ENCODE assay signal across 8 cellular contexts in genomic region chr14:51157012-51157411, GRCh38.
A peak's percentile ranks its signal among the peaks of the same experiment; 100 is the strongest.
DNase-seq lines count a peak whose midpoint lies in the region; ATAC-seq and TF ChIP-seq lines count a peak whose summit lies in the region.

No MANE protein-coding gene starts in this region.

- H3K79me1 ChIP-seq in H9 (ENCODE audit: insufficient read depth, low read depth, low read length, poor library complexity, severe bottlenecking): no peaks in the 10 kb centered on the region

- no peaks in the 10 kb centered on the region for H3F3A ChIP-seq in DOHH2 (ENCODE audit: control insufficient read depth, insufficient read depth)

- H4K20me1 ChIP-seq in DOHH2 (ENCODE audit: control insufficient read depth, insufficient read depth, low read depth, low read length) (no peaks in the 10 kb centered on the region), H9 (ENCODE audit: control insufficient read depth, insufficient read depth, insufficient read length) (no peaks in the 10 kb centered on the region)

- H3K4me1 Mint-ChIP-seq in H9: peaks cover 0 to 2% of the 10 kb centered on the region in 2 experiments; a peak in 2 of 4 replicates
- no peaks in the 10 kb centered on the region for H3K4me1 Mint-ChIP-seq in natural killer cell treated with Interleukin-12 subunit alpha and Interleukin-12 subunit beta and Interleukin-15 and Interleukin-18, amount 100 ng/mL, for 72 hours (ENCODE audit: low read depth in 2 of 2)

- H3K9ac ChIP-seq in H9 (ENCODE audit: extremely low read depth, insufficient read length, low read length): no peak overlapping the region

- DNase-seq in H9 (no peak), NCI-H446 (lab: John Stamatoyannopoulos, UW) (peak; percentile 20 to 42), epithelial cell of proximal tubule (ENCODE audit: low read depth) (no peak), posterior vena cava (ENCODE audit: low spot score) (no peak)
- no peak for DNase-seq in natural killer cell treated with Interleukin-12 subunit alpha and Interleukin-12 subunit beta and Interleukin-15 and Interleukin-18, amount 100 ng/mL, for 72 hours (ENCODE audit: low spot score)
- no peak for DNase-seq in stimulated activated CD4-positive, alpha-beta T cell treated with anti-CD3 and anti-CD28 coated beads, Interleukin-4, amount 100 ng/mL, for 24 hours

- H3K9me3 ChIP-seq in DOHH2 (ENCODE audit: control insufficient read depth, insufficient read depth, low read length) (no peaks in the 10 kb centered on the region), H9 (ENCODE audit: control insufficient read depth, low read depth, low read length) (no peaks in the 10 kb centered on the region)

- TF ChIP-seq CTCF in DOHH2 (IDR thresholded peaks at IDR 0.05; ENCODE audit: low read depth, low read length, poor library complexity, severe bottlenecking) (peak; percentile 67), H9 (conservative IDR thresholded peaks at IDR 0.05) (peak; percentile 74), epithelial cell of proximal tubule (conservative IDR thresholded peaks at IDR 0.05; ENCODE audit: low read depth, low read length) (peak; percentile 80)

- H3K27ac ChIP-seq in DOHH2 (ENCODE audit: low read depth, low read length): no peak overlapping the region
- no peak overlapping the region for H3K27ac ChIP-seq in H9 (ENCODE audit: insufficient read length, low read depth, low read length)

- no peak overlapping the region for H3K4me3 Mint-ChIP-seq in H9
- no peak overlapping the region for H3K4me3 Mint-ChIP-seq in natural killer cell treated with Interleukin-12 subunit alpha and Interleukin-12 subunit beta and Interleukin-15 and Interleukin-18, amount 100 ng/mL, for 72 hours

- no peak overlapping the region for H3K4me3 ChIP-seq in DOHH2 (ENCODE audit: low read length)
- no peak overlapping the region for H3K4me3 ChIP-seq in epithelial cell of proximal tubule (ENCODE audit: low read depth, low read length)

- H3K36me3 ChIP-seq in DOHH2 (ENCODE audit: control insufficient read depth, low read length): no peaks in the 10 kb centered on the region

- no peak overlapping the region for H3T11ph ChIP-seq in H9 (ENCODE audit: low read length)

- H3K23ac ChIP-seq in H9 (ENCODE audit: insufficient read length, low read depth, low read length): no peak overlapping the region

- no peak overlapping the region for H2BK20ac ChIP-seq in H9 (ENCODE audit: low read depth, low read length, poor library complexity, severe bottlenecking)

- H3K27me3 Mint-ChIP-seq in H9 (ENCODE audit: low read depth): no peaks in the 10 kb centered on the region
- no peaks in the 10 kb centered on the region for H3K27me3 Mint-ChIP-seq in natural killer cell treated with Interleukin-12 subunit alpha and Interleukin-12 subunit beta and Interleukin-15 and Interleukin-18, amount 100 ng/mL, for 72 hours

- no peaks in the 10 kb centered on the region for H3K36me3 Mint-ChIP-seq in H9 (ENCODE audit: insufficient read depth in 1 of 3, low read depth in 3 of 3)
- no peaks in the 10 kb centered on the region for H3K36me3 Mint-ChIP-seq in natural killer cell treated with Interleukin-12 subunit alpha and Interleukin-12 subunit beta and Interleukin-15 and Interleukin-18, amount 100 ng/mL, for 72 hours

- H4K91ac ChIP-seq in H9 (ENCODE audit: insufficient read length, low read depth, low read length): no peak overlapping the region

- no peak overlapping the region for H2BK12ac ChIP-seq in H9 (ENCODE audit: insufficient read length, low read depth, low read length)

- H3K18ac ChIP-seq in H9 (ENCODE audit: insufficient read length, low read depth, low read length): no peak overlapping the region

- H3K79me2 ChIP-seq in DOHH2 (ENCODE audit: control insufficient read depth, low read length) (no peaks in the 10 kb centered on the region), H9 (ENCODE audit: insufficient read depth, low read length) (no peaks in the 10 kb centered on the region)

- no peak overlapping the region for H3K14ac ChIP-seq in H9 (ENCODE audit: insufficient read depth, low read length)

- H3K4me1 ChIP-seq in DOHH2 (ENCODE audit: control insufficient read depth, low read length) (peaks cover 18% of the 10 kb centered on the region), H9 (ENCODE audit: insufficient read depth, low read length) (no peaks in the 10 kb centered on the region)

- no peak overlapping the region for H2AFZ ChIP-seq in H9 (ENCODE audit: low read length)

- H2BK120ac ChIP-seq in H9 (ENCODE audit: low read depth, low read length, poor library complexity, severe bottlenecking): no peak overlapping the region

- no peak overlapping the region for H3K4ac ChIP-seq in H9 (ENCODE audit: low read depth, low read length)

- H4K8ac ChIP-seq in H9 (replicated peaks; ENCODE audit: insufficient read length, low read depth, low read length): no peak overlapping the region

- no peak overlapping the region for H2BK5ac ChIP-seq in H9 (ENCODE audit: insufficient read length, low read length)

- intact Hi-C loops in posterior vena cava (cut with DNase I): no loop called here

- no peak overlapping the region for H3K56ac ChIP-seq in H9 (ENCODE audit: insufficient read length, low read depth, low read length)

- H3K4me2 ChIP-seq in DOHH2 (ENCODE audit: low read length) (no peak overlapping the region), H9 (ENCODE audit: insufficient read depth, insufficient read length, low read length) (no peak overlapping the region)

- H3K9me3 Mint-ChIP-seq in H9: 0 out of 5 replicates have a peak, but pooled peaks cover 0 to 3% of the 10 kb centered on the region in 2 experiments
- H3K9me3 Mint-ChIP-seq in natural killer cell treated with Interleukin-12 subunit alpha and Interleukin-12 subunit beta and Interleukin-15 and Interleukin-18, amount 100 ng/mL, for 72 hours: no peaks in the 10 kb centered on the region

- no peak overlapping the region for H4K5ac ChIP-seq in H9 (ENCODE audit: insufficient read length, low read depth, low read length)

- H2AK5ac ChIP-seq in H9 (ENCODE audit: insufficient read length, low read length): no peak overlapping the region

- H3K23me2 ChIP-seq in H9 (ENCODE audit: insufficient read length, low read depth, low read length, poor library complexity, severe bottlenecking): no peaks in the 10 kb centered on the region

- H3K9me2 ChIP-seq in DOHH2 (replicated peaks; ENCODE audit: control insufficient read depth, low read length): no peaks in the 10 kb centered on the region

- no peak for ATAC-seq in natural killer cell treated with Interleukin-12 subunit alpha and Interleukin-12 subunit beta and Interleukin-15 and Interleukin-18, amount 100 ng/mL, for 72 hours
- no peak for ATAC-seq in HG03139 (IDR thresholded peaks at IDR 0.05; ENCODE audit: unreplicated experiment)

- no peak overlapping the region for H3K27ac Mint-ChIP-seq in H9
- H3K27ac Mint-ChIP-seq in natural killer cell treated with Interleukin-12 subunit alpha and Interleukin-12 subunit beta and Interleukin-15 and Interleukin-18, amount 100 ng/mL, for 72 hours: no peak overlapping the region

- no peak overlapping the region for H2BK15ac ChIP-seq in H9 (ENCODE audit: low read depth, low read length)

- no peaks in the 10 kb centered on the region for H3K27me3 ChIP-seq in DOHH2 (ENCODE audit: control insufficient read depth, low read length)
- H3K27me3 ChIP-seq in H9 (ENCODE audit: insufficient read depth, low read length): no peaks in the 10 kb centered on the region

Comparison
In these comparisons a context has a peak if more than half of its experiments do, and no peak if none do; other contexts are left out.
1. DNase-seq: peak in NCI-H446 (2 of 2); none in H9 (single experiment), epithelial cell of proximal tubule (single experiment), natural killer cell treated with Interleukin-12 subunit alpha and Interleukin-12 subunit beta and Interleukin-15 and Interleukin-18, amount 100 ng/mL, for 72 hours (single experiment), stimulated activated CD4-positive, alpha-beta T cell treated with anti-CD3 and anti-CD28 coated beads, Interleukin-4, amount 100 ng/mL, for 24 hours (single experiment) and posterior vena cava (single experiment).
2. Peak in every context shown above with its lines, with median percentiles within 50 percentile points of each other: CTCF ChIP-seq.